1 cellular context compared by ENCODE assay signal in genomic region chr1:26471498-26472329, GRCh38.
A peak's percentile ranks its signal among the peaks of the same experiment; 100 is the strongest.
TF ChIP-seq lines count a peak whose summit lies in the region.

No MANE protein-coding gene starts in this region.

TF ChIP-seq in K562, 482 proteins besides CTCF, POLR2A, EP300 and RAD21 (continued from another document and continues in another):
- TF ChIP-seq VEZF1 (CRISPR knock-in tag; IDR thresholded peaks at IDR 0.05) (no peak), SPI1 (IDR thresholded peaks at IDR 0.05; ENCODE audit: borderline replicate concordance, low read depth, low read length) (no peak), JUN (IDR thresholded peaks at IDR 0.05; ENCODE audit: borderline replicate concordance, low read depth, low read length) (0 out of 2 replicates have a peak, but pooled peaks have one; percentile 5), JUN (CRISPR knock-in tag; IDR thresholded peaks at IDR 0.05; ENCODE audit: borderline replicate concordance) (no peak), POLR2AphosphoS5 (IDR thresholded peaks at IDR 0.05; ENCODE audit: control insufficient read depth, insufficient read depth, low read depth, low read length) (peak; percentile 27; the same call in 1 of the 2 replicates), ZBTB17 (CRISPR knock-in tag; IDR thresholded peaks at IDR 0.05) (no peak; the same call in 1 of the 2 replicates), ARID2 (IDR thresholded peaks at IDR 0.05) (no peak), ETV6 (IDR thresholded peaks at IDR 0.05; ENCODE audit: borderline replicate concordance in 1 of 2, low read depth in 2 of 2, low read length in 1 of 2) (0 out of 4 replicates have a peak, but pooled peaks of 1 of the 2 experiments have one; percentile 16), ETV6 (CRISPR knock-in tag; IDR thresholded peaks at IDR 0.05; ENCODE audit: borderline replicate concordance) (no peak), CBX5 (IDR thresholded peaks at IDR 0.05; ENCODE audit: borderline replicate concordance, low read depth) (no peak), SMARCE1 (IDR thresholded peaks at IDR 0.05) (peak; percentile 58), ZNF444 (CRISPR knock-in tag; IDR thresholded peaks at IDR 0.05) (no peak), XRCC5 (IDR thresholded peaks at IDR 0.05; ENCODE audit: low read depth, low read length) (no peak), CREB1 (IDR thresholded peaks at IDR 0.05) (peak; percentile 32; the same call in 1 of the 2 replicates), CREB1 (CRISPR knock-in tag; IDR thresholded peaks at IDR 0.05) (peak; percentile 58; the same call in 1 of the 2 replicates), ZNF24 (IDR thresholded peaks at IDR 0.05) (no peak), PYGO2 (tag; IDR thresholded peaks at IDR 0.05) (no peak), ZBTB8A (IDR thresholded peaks at IDR 0.05; ENCODE audit: partially characterized antibody) (no peak), ZNF609 (CRISPR knock-in tag; IDR thresholded peaks at IDR 0.05; ENCODE audit: borderline replicate concordance) (no peak), DPF2 (IDR thresholded peaks at IDR 0.05) (no peak; the same call in 1 of the 2 replicates), GTF2B (IDR thresholded peaks at IDR 0.05; ENCODE audit: extremely low read depth, insufficient read length) (no peak), TCF7 (IDR thresholded peaks at IDR 0.05; ENCODE audit: borderline replicate concordance) (no peak), KHSRP (IDR thresholded peaks at IDR 0.05) (no peak), MTA2 (IDR thresholded peaks at IDR 0.05; ENCODE audit: low read depth) (no peak), SMARCA5 (IDR thresholded peaks at IDR 0.05) (0 out of 2 replicates have a peak, but pooled peaks have one; percentile 32), CUX1 (CRISPR knock-in tag; IDR thresholded peaks at IDR 0.05) (no peak), AFF1 (IDR thresholded peaks at IDR 0.05; ENCODE audit: low read depth in 1 of 2, partially characterized antibody in 2 of 2) (peak in 1 of 2 experiments; percentile 69), MYC (IDR thresholded peaks at IDR 0.05; ENCODE audit: low read depth, low read length) (no peak), MYC (CRISPR knock-in tag; IDR thresholded peaks at IDR 0.05; ENCODE audit: borderline replicate concordance, low read depth) (peak; percentile 60; the same call in 1 of the 2 replicates), ZNF431 (CRISPR knock-in tag; IDR thresholded peaks at IDR 0.05) (0 out of 2 replicates have a peak, but pooled peaks have one; percentile 62), CREM (IDR thresholded peaks at IDR 0.05; ENCODE audit: low read depth) (0 out of 2 replicates have a peak, but pooled peaks have one; percentile 5), HLTF (IDR thresholded peaks at IDR 0.05) (0 out of 2 replicates have a peak, but pooled peaks have one; percentile 22)
- TF ChIP-seq, protein P1, sequence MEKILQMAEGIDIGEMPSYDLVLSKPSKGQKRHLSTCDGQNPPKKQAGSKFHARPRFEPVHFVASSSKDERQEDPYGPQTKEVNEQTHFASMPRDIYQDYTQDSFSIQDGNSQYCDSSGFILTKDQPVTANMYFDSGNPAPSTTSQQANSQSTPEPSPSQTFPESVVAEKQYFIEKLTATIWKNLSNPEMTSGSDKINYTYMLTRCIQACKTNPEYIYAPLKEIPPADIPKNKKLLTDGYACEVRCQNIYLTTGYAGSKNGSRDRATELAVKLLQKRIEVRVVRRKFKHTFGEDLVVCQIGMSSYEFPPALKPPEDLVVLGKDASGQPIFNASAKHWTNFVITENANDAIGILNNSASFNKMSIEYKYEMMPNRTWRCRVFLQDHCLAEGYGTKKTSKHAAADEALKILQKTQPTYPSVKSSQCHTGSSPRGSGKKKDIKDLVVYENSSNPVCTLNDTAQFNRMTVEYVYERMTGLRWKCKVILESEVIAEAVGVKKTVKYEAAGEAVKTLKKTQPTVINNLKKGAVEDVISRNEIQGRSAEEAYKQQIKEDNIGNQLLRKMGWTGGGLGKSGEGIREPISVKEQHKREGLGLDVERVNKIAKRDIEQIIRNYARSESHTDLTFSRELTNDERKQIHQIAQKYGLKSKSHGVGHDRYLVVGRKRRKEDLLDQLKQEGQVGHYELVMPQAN (IDR thresholded peaks at IDR 0.05; ENCODE audit: borderline replicate concordance) = peak; percentile 94
- TF ChIP-seq, protein P2, sequence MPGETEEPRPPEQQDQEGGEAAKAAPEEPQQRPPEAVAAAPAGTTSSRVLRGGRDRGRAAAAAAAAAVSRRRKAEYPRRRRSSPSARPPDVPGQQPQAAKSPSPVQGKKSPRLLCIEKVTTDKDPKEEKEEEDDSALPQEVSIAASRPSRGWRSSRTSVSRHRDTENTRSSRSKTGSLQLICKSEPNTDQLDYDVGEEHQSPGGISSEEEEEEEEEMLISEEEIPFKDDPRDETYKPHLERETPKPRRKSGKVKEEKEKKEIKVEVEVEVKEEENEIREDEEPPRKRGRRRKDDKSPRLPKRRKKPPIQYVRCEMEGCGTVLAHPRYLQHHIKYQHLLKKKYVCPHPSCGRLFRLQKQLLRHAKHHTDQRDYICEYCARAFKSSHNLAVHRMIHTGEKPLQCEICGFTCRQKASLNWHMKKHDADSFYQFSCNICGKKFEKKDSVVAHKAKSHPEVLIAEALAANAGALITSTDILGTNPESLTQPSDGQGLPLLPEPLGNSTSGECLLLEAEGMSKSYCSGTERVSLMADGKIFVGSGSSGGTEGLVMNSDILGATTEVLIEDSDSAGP (CRISPR knock-in tag; IDR thresholded peaks at IDR 0.05) = 0 out of 2 replicates have a peak, but pooled peaks have one; percentile 38
- TF ChIP-seq, protein P3, sequence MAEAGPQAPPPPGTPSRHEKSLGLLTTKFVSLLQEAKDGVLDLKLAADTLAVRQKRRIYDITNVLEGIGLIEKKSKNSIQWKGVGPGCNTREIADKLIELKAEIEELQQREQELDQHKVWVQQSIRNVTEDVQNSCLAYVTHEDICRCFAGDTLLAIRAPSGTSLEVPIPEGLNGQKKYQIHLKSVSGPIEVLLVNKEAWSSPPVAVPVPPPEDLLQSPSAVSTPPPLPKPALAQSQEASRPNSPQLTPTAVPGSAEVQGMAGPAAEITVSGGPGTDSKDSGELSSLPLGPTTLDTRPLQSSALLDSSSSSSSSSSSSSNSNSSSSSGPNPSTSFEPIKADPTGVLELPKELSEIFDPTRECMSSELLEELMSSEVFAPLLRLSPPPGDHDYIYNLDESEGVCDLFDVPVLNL (CRISPR knock-in tag; IDR thresholded peaks at IDR 0.05; ENCODE audit: low read depth) = 0 out of 2 replicates have a peak, but pooled peaks have one; percentile 67
